9 cellular contexts compared by ENCODE assay signal in genomic region chr5:119340597-119341218, GRCh38. TPM values are rescaled to one million over a fixed set of nuclear protein-coding genes. Genes with fewer than 3 reads are reported as not detected.
DNase-seq lines count a peak whose midpoint lies in the region; ATAC-seq and TF ChIP-seq lines count a peak whose summit lies in the region.
"Had no signal": no experiment of that assay in that cellular context is flagged by ENCODE, and none has a peak within 500 bp of the region (broad histone marks: within the 10 kb centered on the region; RNA-seq: fewer than 3 reads in every experiment).

No MANE protein-coding gene starts in this region.

- peak overlapping the region; percentile 72 for H3K4me2 ChIP-seq in OCI-LY3 (ENCODE audit: low read length)

- no peaks in the 10 kb centered on the region for H4K20me1 ChIP-seq in OCI-LY3 (ENCODE audit: insufficient read depth, low read length)

- CTCF ChIA-PET in HEK293T (lab: Yijun Ruan, JAX): no interaction called here

- no peak; the same call in 1 of the 2 replicates for TF ChIP-seq CTCF in OCI-LY3 (IDR thresholded peaks at IDR 0.05; ENCODE audit: low read depth, low read length)

- peaks cover 94% of the 10 kb centered on the region for H3K4me1 ChIP-seq in OCI-LY3 (ENCODE audit: low read length)

- H3K4me3 ChIP-seq in OCI-LY3 (ENCODE audit: low read length): peak overlapping the region; percentile 75
- H3K4me3 ChIP-seq: SJSA1 had no signal

- ATAC-seq in GM18861 (IDR thresholded peaks at IDR 0.05; ENCODE audit: unreplicated experiment): peak; percentile 51
- peak; percentile 66 for ATAC-seq in HG02759 (IDR thresholded peaks at IDR 0.05; ENCODE audit: unreplicated experiment)

- peaks cover 59% of the 10 kb centered on the region for H3K79me2 ChIP-seq in OCI-LY3 (ENCODE audit: low read length)

- peak overlapping the region; percentile 66 for H3K9ac ChIP-seq in OCI-LY3 (ENCODE audit: low read length)

- H3K27ac ChIP-seq in OCI-LY3 (ENCODE audit: low read length): peak overlapping the region; percentile 99
- H3K27ac ChIP-seq: SJSA1 had no signal

- DNase-seq in islet precursor cell (peak; percentile 45), NCI-H2227 (lab: John Stamatoyannopoulos, UW; ENCODE audit: unreplicated experiment) (no peak), HT-29 (ENCODE audit: low spot score) (no peak), KG1 (lab: John Stamatoyannopoulos, UW) (no peak), HEK293T (ENCODE audit: extremely low spot score) (no peak)

- H3K27me3 ChIP-seq in OCI-LY3 (ENCODE audit: low read depth, low read length): no peaks in the 10 kb centered on the region
- H3K27me3 ChIP-seq: SJSA1 had no signal

- H3K36me3 ChIP-seq in OCI-LY3 (replicated peaks; ENCODE audit: low read depth, low read length): peaks cover 19% of the 10 kb centered on the region
- H3K36me3 ChIP-seq: SJSA1 had no signal

- no peak overlapping the region for H2AFZ ChIP-seq in OCI-LY3 (ENCODE audit: low read depth, low read length)

- no peaks in the 10 kb centered on the region for H3K9me3 ChIP-seq in OCI-LY3 (ENCODE audit: insufficient read depth, low read length)
- H3K9me3 ChIP-seq: SJSA1 had no signal

- POLR2A ChIA-PET in HEK293T (lab: Yijun Ruan, JAX): no interaction called here

TF ChIP-seq in HEK293T, 16 proteins besides CTCF, POLR2A, EP300 and RAD21:
- TF ChIP-seq L3MBTL2 (conservative IDR thresholded peaks at IDR 0.05) (no peak), FOXM1 (IDR thresholded peaks at IDR 0.05; ENCODE audit: borderline replicate concordance) (no peak), ELF4 (IDR thresholded peaks at IDR 0.05) (no peak), BHLHE40 (IDR thresholded peaks at IDR 0.05; ENCODE audit: borderline replicate concordance) (no peak), LEF1 (IDR thresholded peaks at IDR 0.05; ENCODE audit: borderline replicate concordance) (no peak), HDGF (IDR thresholded peaks at IDR 0.05; ENCODE audit: borderline replicate concordance) (no peak), ZNF384 (IDR thresholded peaks at IDR 0.05) (no peak), SP1 (IDR thresholded peaks at IDR 0.05) (no peak), TARDBP (IDR thresholded peaks at IDR 0.05) (no peak), FOXA1 (IDR thresholded peaks at IDR 0.05) (no peak), PKNOX1 (IDR thresholded peaks at IDR 0.05) (no peak), ARNT (IDR thresholded peaks at IDR 0.05) (no peak), CTBP1 (IDR thresholded peaks at IDR 0.05; ENCODE audit: borderline replicate concordance) (no peak), FOXK2 (IDR thresholded peaks at IDR 0.05) (no peak), SUZ12 (IDR thresholded peaks at IDR 0.05) (no peak)

RNA-seq across cellular contexts. Expression of gene TNFAIP8, which starts 15.1 kb away (rescaled TPM):
- total RNA-seq in HT-29 (2014; rRNA removed; shearing (Covaris generic)): 10.7 and 13.3 TPM in 2 replicates
